Comparison of ENCODE assay signal across 8 cellular contexts in the genomic region with DNA sequence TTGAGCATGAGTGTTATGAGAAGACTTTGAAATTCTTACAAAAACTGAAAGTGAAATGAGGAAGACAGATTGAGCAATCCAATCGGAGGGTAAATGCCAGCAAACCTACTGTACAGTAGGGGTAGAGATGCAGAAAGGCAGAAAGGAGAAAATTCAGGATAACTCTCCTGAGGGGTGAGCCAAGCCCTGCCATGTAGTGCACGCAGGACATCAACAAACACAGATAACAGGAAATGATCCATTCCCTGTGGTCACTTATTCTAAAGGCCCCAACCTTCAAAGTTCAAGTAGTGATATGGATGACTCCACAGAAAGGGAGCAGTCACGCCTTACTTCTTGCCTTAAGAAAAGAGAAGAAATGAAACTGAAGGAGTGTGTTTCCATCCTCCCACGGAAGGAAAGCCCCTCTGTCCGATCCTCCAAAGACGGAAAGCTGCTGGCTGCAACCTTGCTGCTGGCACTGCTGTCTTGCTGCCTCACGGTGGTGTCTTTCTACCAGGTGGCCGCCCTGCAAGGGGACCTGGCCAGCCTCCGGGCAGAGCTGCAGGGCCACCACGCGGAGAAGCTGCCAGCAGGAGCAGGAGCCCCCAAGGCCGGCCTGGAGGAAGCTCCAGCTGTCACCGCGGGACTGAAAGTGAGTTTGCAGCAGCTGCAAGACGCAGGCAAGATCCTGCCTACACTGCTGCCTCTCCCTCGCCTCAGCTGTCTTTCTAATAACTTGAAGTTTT. TPM values are rescaled to one million over a fixed set of nuclear protein-coding genes. Genes with fewer than 3 reads are reported as not detected.
A peak's percentile ranks its signal among the peaks of the same experiment; 100 is the strongest.
DNase-seq lines count a peak whose midpoint lies in the region; ATAC-seq, FAIRE-seq and TF ChIP-seq lines count a peak whose summit lies in the region.

Gene TNFSF13B (plus strand): TSS at position 118 of the 728 bp plus-strand sequence. CDS start 178 bp downstream, at position 296.

- TF ChIP-seq CTCF in BJ (IDR thresholded peaks at IDR 0.05; ENCODE audit: insufficient read depth, low read depth, low read length) (peak; percentile 15; the same call in 1 of the 2 replicates), astrocyte (IDR thresholded peaks at IDR 0.05; ENCODE audit: insufficient read depth, low read depth, low read length) (no peak)

- POLR2A ChIA-PET in BJ (lab: Charles Lee) = no interaction called here

- intact Hi-C loops in T-helper 1 cell treated with Interleukin-12 subunit alpha and Interleukin-12 subunit beta and Interleukin-4 antibody, amounts not matched to agents 30 ng/mL and 1 ng/mL, for 36 hours (cut with micrococcal nuclease) = loop anchor here (1.0 to 2.0 kb wide), 6 partner anchors 9 to 646 kb away; partner anchors contain the start of gene ABHD13

- no peaks in the 10 kb centered on the region for H3K79me2 ChIP-seq in astrocyte (ENCODE audit: insufficient read depth, low read length)

- no peak within 1 kb of the TSS for H3K27ac Mint-ChIP-seq in astrocyte (ENCODE audit: unreplicated experiment)

- H3K4me3 ChIP-seq in BJ (ENCODE audit: low read depth, low read length) = peak within 1 kb of the TSS; percentile 22; the same call in 1 of the 2 replicates
- no peak within 1 kb of the TSS for H3K4me3 ChIP-seq in astrocyte (ENCODE audit: insufficient read depth, low read depth, low read length)

- peak within 1 kb of the TSS; percentile 63 for H3K4me2 ChIP-seq in astrocyte (ENCODE audit: low read length)

- CTCF ChIA-PET in BJ (lab: Yijun Ruan, JAX) = no interaction called here

- H3K4me1 Mint-ChIP-seq in astrocyte (ENCODE audit: low read depth, unreplicated experiment) = peaks cover 22% of the 10 kb centered on the region

- peak within 1 kb of the TSS; percentile 50 for H2AFZ ChIP-seq in astrocyte (ENCODE audit: low read depth, low read length)

- no peak within 1 kb of the TSS for H3K9ac ChIP-seq in astrocyte (ENCODE audit: low read length)

- H3K4me3 Mint-ChIP-seq in astrocyte (ENCODE audit: unreplicated experiment) = no peak within 1 kb of the TSS

- no peaks in the 10 kb centered on the region for H3K9me3 Mint-ChIP-seq in astrocyte (ENCODE audit: unreplicated experiment)

- no peaks in the 10 kb centered on the region for H3K27me3 Mint-ChIP-seq in astrocyte (ENCODE audit: low read depth, unreplicated experiment)

- H3K27me3 ChIP-seq in BJ (ENCODE audit: control insufficient read depth, insufficient read depth, low read length) (no peaks in the 10 kb centered on the region), astrocyte (ENCODE audit: insufficient read depth, low read length) (no peaks in the 10 kb centered on the region)

- H3K36me3 Mint-ChIP-seq in astrocyte (ENCODE audit: low read depth, unreplicated experiment) = no peaks in the 10 kb centered on the region

- H3K9me3 ChIP-seq in astrocyte (ENCODE audit: insufficient read depth, low read depth, low read length) = no peaks in the 10 kb centered on the region

- no peak within 1 kb of the TSS for H3K27ac ChIP-seq in astrocyte (ENCODE audit: low read depth, low read length)

- FAIRE-seq in GM19239 (lab: Jason Lieb, UNC) (peak; percentile 86), astrocyte (lab: Jason Lieb, UNC) (no peak)

- H4K20me1 ChIP-seq in astrocyte (ENCODE audit: insufficient read depth, low read length) = no peaks in the 10 kb centered on the region

- H3K4me1 ChIP-seq in astrocyte (ENCODE audit: insufficient read depth, low read length) = peaks cover 7% of the 10 kb centered on the region

- DNase-seq in BJ (ENCODE audit: low read depth) (peak; percentile 4), GM19239 (ENCODE audit: insufficient read length, low spot score) (peak; percentile 14), astrocyte (ENCODE audit: low read depth) (no peak), inferior parietal cortex (ENCODE audit: extremely low spot score) (peak; percentile 17), DMS114 treated with DMSO at 0.1 percent for 48 hours (lab: John Stamatoyannopoulos, UW; ENCODE audit: unreplicated experiment) (no peak)
- peak; percentile 11 to 12 for DNase-seq in stimulated activated CD4-positive, alpha-beta T cell treated with anti-CD3 and anti-CD28 coated beads, Interleukin-15, amount 100 ng/mL, for 1 hour (ENCODE audit: low read depth in 1 of 2, low spot score in 1 of 2)

- H3K36me3 ChIP-seq in BJ (ENCODE audit: control insufficient read depth, insufficient read depth, low read length) (no peaks in the 10 kb centered on the region), astrocyte (ENCODE audit: insufficient read depth, low read length) (no peaks in the 10 kb centered on the region)

- peak; percentile 67 for ATAC-seq in HG03378 (IDR thresholded peaks at IDR 0.05; ENCODE audit: unreplicated experiment)

RNA-seq across cellular contexts. Expression of gene TNFSF13B, which starts in this region (rescaled TPM):
- 0.26 and 1.0 TPM in 2 replicates for polyA plus RNA-seq in BJ (2011; rRNA removed)
- 1.4 and 1.8 TPM in 2 replicates for polyA minus RNA-seq in BJ (2011; rRNA and poly(A)+ RNA removed)
- 17.4 and 17.5 TPM in 2 replicates for total RNA-seq in T-helper 1 cell treated with Interleukin-12 subunit alpha and Interleukin-12 subunit beta and Interleukin-4 antibody, amounts not matched to agents 30 ng/mL and 1 ng/mL, for 36 hours
- 0.89 and 1.7 TPM in 2 replicates for total RNA-seq in astrocyte

Comparison
In these comparisons a context has a peak if more than half of its experiments do, and no peak if none do; other contexts are left out.
1. DNase-seq: peak in BJ (single experiment), GM19239 (single experiment), inferior parietal cortex (single experiment) and stimulated activated CD4-positive, alpha-beta T cell treated with anti-CD3 and anti-CD28 coated beads, Interleukin-15, amount 100 ng/mL, for 1 hour (2 of 2); none in astrocyte (single experiment) and DMS114 treated with DMSO at 0.1 percent for 48 hours (single experiment).